8 cellular contexts compared by ENCODE assay signal in the genomic region with DNA sequence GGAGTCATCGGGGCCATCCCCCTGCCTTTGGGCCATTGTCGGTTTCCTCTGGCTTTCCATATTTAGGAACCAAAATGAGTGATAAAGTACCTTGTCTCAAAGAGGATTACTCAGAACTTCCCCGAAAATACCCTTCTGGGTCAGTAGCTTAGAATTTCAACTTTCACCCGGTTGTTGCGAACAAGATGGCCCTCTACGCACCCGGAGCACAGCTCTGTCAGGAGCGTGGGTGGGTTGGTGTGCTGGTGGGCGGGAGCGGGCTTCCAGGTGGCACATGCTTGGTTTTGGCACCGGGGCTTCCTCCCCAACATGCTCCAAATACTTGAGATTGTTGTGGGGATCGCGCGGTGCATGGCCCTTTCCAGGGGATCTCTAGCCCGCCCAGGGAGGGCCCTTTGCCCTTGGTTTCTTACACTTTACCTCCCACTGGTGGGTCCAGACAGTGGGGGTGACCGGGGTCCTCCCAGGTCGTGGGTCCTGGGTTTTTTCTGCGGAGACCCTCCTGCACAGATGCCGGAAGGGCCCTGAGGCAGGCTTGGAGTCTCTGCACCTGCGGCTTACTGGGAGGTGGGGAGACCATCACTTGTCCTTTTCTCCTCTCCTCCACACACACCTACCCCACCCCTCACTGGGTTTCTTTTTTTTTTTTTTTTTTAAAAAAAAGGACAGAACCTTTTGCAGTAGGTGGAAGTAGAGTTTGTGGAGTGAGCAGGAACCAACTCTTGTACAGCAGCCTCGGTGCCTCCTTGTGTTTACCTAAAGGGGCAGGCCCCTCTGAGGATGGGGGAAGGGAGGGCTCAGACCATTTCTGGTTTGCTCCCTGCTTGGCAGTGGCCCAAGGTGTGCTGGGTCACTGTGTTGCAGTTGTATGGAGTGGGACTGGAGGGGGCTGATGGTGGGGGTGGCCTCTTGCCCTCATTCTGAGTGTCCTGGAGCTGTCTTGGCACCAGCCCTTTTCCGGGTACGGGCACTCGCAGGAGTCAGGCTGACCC.
DNase-seq lines count a peak whose midpoint lies in the region; ATAC-seq and TF ChIP-seq lines count a peak whose summit lies in the region.

No MANE protein-coding gene starts in this region.

- no TSS peak for BruUV-seq in IMR-90 (replicated peaks; lab: Mats Ljungman, UMichigan)

- H4K8ac ChIP-seq in IMR-90 (ENCODE audit: low read depth in 2 of 2, low read length in 2 of 2) = peak overlapping the region in 1 of 2 experiments; percentile 36; a peak in 3 of 4 replicates

- H3K4me3 ChIP-seq in IMR-90 (ENCODE audit: insufficient read depth, low read depth, low read length) = no peak overlapping the region

- H2AK5ac ChIP-seq in IMR-90 (ENCODE audit: low read depth, low read length) = peak overlapping the region; percentile 92

- H3K27ac Mint-ChIP-seq in brain = peak overlapping the region in 2 of 5 experiments; percentile 17 to 69
- peak overlapping the region in 4 of 10 donors; percentile 40 to 99 (median 82) for H3K27ac Mint-ChIP-seq in naive thymus-derived CD8-positive, alpha-beta T cell

- peak overlapping the region; percentile 82 for H3K4ac ChIP-seq in IMR-90 (ENCODE audit: low read depth, low read length)

- H3K23ac ChIP-seq in IMR-90 (ENCODE audit: low read depth, low read length) = peak overlapping the region; percentile 66

- dilution Hi-C loops in IMR-90 (cut with HindIII; ENCODE audit: low sequenced_read_pairs, unreplicated experiment) = no loop called here

- intact Hi-C loops in IMR-90 (cut with micrococcal nuclease) = no loop called here

- peak overlapping the region; percentile 58 for H2AK9ac ChIP-seq in IMR-90 (replicated peaks; ENCODE audit: low read depth, low read length, poor library complexity)

- H3K56ac ChIP-seq in IMR-90 (ENCODE audit: extremely low read depth, insufficient read depth, low read length) = no peak overlapping the region

- TF ChIP-seq CTCF in IMR-90 (conservative IDR thresholded peaks at IDR 0.05; ENCODE audit: low read depth, low read length) = no peak
- no peak for TF ChIP-seq CTCF in brain (conservative IDR thresholded peaks at IDR 0.05)

- no CpG with 5 or more reads among the region's 24 CpGs for WGBS in IMR-90 (ENCODE audit: extremely low coverage in 2 of 2, insufficient read length in 1 of 2), 2 experiments

- no peak for ATAC-seq in IMR-90 (ENCODE audit: low read depth)
- ATAC-seq in naive thymus-derived CD8-positive, alpha-beta T cell = no peak

- H3K4me1 ChIP-seq in IMR-90 (ENCODE audit: control insufficient read depth, insufficient read depth, low read length) = peaks cover 38% of the 10 kb centered on the region

- in situ Hi-C loops in IMR-90 (cut with MboI; ENCODE audit: low sequenced_read_pairs) = no loop called here

- peaks cover 38% of the 10 kb centered on the region for H3K9me1 ChIP-seq in IMR-90 (ENCODE audit: insufficient read depth, low read length)

- H3K14ac ChIP-seq in IMR-90 (replicated peaks; ENCODE audit: low read depth, low read length) = peak overlapping the region; percentile 33

- H2AFZ ChIP-seq in IMR-90 (replicated peaks; ENCODE audit: low read length, poor library complexity) = no peak overlapping the region

- H3K27me3 ChIP-seq in IMR-90 (ENCODE audit: control insufficient read depth, insufficient read depth, low read length) = no peaks in the 10 kb centered on the region

- no peaks in the 10 kb centered on the region for H3K36me3 ChIP-seq in IMR-90 (ENCODE audit: control insufficient read depth, insufficient read depth, low read length)

- H3K4me1 Mint-ChIP-seq in brain = peaks cover 36% of the 10 kb centered on the region
- peaks cover 9 to 25% (median 16%) of the 10 kb centered on the region in 4 donors for H3K4me1 Mint-ChIP-seq in naive thymus-derived CD8-positive, alpha-beta T cell

- peaks cover 47% of the 10 kb centered on the region for H3K27me3 Mint-ChIP-seq in brain
- peaks cover 0 to 16% (median 8%) of the 10 kb centered on the region in 5 donors for H3K27me3 Mint-ChIP-seq in naive thymus-derived CD8-positive, alpha-beta T cell

- peak overlapping the region; percentile 55 for H2BK20ac ChIP-seq in IMR-90 (ENCODE audit: low read depth, low read length)

- 0 out of 2 replicates have a peak overlapping the region, but pooled peaks have one; percentile 21 for H4K5ac ChIP-seq in IMR-90 (ENCODE audit: low read depth, low read length)

- no peak for TF ChIP-seq POLR2A in IMR-90 (IDR thresholded peaks at IDR 0.05; ENCODE audit: low read depth, low read length)

- CTCF ChIA-PET in IMR-90 (lab: Yijun Ruan, JAX) = no interaction called here

- peak overlapping the region; percentile 81 to 87 (median 83) for H3K4me3 Mint-ChIP-seq in brain
- peak overlapping the region; percentile 67 to 82 (median 78) for H3K4me3 Mint-ChIP-seq in naive thymus-derived CD8-positive, alpha-beta T cell

- peak overlapping the region; percentile 43 for H2BK5ac ChIP-seq in IMR-90 (ENCODE audit: low read depth, low read length, poor library complexity, severe bottlenecking)

- no peak overlapping the region for H3K9ac ChIP-seq in IMR-90 (ENCODE audit: low read depth, low read length)

- no peak for TF ChIP-seq RAD21 in IMR-90 (IDR thresholded peaks at IDR 0.05; ENCODE audit: low read length)

- no peak overlapping the region; the same call in 1 of the 2 replicates for H3K27ac ChIP-seq in IMR-90 (ENCODE audit: insufficient read depth, low read length)

- POLR2A ChIA-PET in IMR-90 (lab: Charles Lee; ENCODE audit: unreplicated experiment) = interaction anchor here (0.6 kb wide), 1 partner anchor 31 kb away, joined by 4 read pairs; no protein-coding TSS in a partner anchor
- POLR2A ChIA-PET in naive thymus-derived CD8-positive, alpha-beta T cell (lab: Charles Lee) = no interaction called here

- H4K20me1 ChIP-seq in IMR-90 (ENCODE audit: insufficient read depth, low read length) = no peaks in the 10 kb centered on the region

- H3K36me3 Mint-ChIP-seq in brain = no peaks in the 10 kb centered on the region
- no peaks in the 10 kb centered on the region for H3K36me3 Mint-ChIP-seq in naive thymus-derived CD8-positive, alpha-beta T cell

- peak overlapping the region; percentile 28; the same call in 1 of the 2 replicates for H3K4me2 ChIP-seq in IMR-90 (ENCODE audit: low read depth, low read length)

- H3K9me3 Mint-ChIP-seq in brain = peaks cover 0 to 10% (median 0%) of the 10 kb centered on the region in 5 experiments
- H3K9me3 Mint-ChIP-seq in naive thymus-derived CD8-positive, alpha-beta T cell = no peaks in the 10 kb centered on the region

- DNase-seq in COR-L47 (lab: John Stamatoyannopoulos, UW) (peak; percentile 26), IMR-90 (peak; percentile 43), medulla oblongata (ENCODE audit: extremely low spot score) (no peak), cortex of kidney (lab: John Stamatoyannopoulos, UW) (no peak)
- no peak for DNase-seq in naive thymus-derived CD8-positive, alpha-beta T cell
- DNase-seq in NK-92 treated with Interleukin-12 subunit alpha and Interleukin-12 subunit beta, amount 100 ng/mL, for 24 hours (lab: John Stamatoyannopoulos, UW) = no peak
- DNase-seq in stimulated activated naive CD4-positive, alpha-beta T cell (lab: John Stamatoyannopoulos, UW) = no peak

- peaks cover 12 to 54% of the 10 kb centered on the region in 2 experiments for H3K79me1 ChIP-seq in IMR-90 (ENCODE audit: low read depth in 1 of 2, low read length in 2 of 2)

- 0 out of 3 replicates have a peak overlapping the region, but pooled peaks have one; percentile 76 for H2BK15ac ChIP-seq in IMR-90 (ENCODE audit: low read depth, low read length)

- peak overlapping the region; percentile 34; the same call in 1 of the 2 replicates for H3K18ac ChIP-seq in IMR-90 (ENCODE audit: low read depth, low read length)

- H2BK120ac ChIP-seq in IMR-90 (ENCODE audit: low read depth, low read length) = peak overlapping the region; percentile 75

- peak overlapping the region; percentile 38 for H4K91ac ChIP-seq in IMR-90 (ENCODE audit: insufficient read depth, low read depth, low read length)

- no peaks in the 10 kb centered on the region for H3K9me3 ChIP-seq in IMR-90 (ENCODE audit: control insufficient read depth, insufficient read depth, low read length)

TF ChIP-seq in IMR-90, 13 proteins besides CTCF, POLR2A, EP300 and RAD21:
- no peak for TF ChIP-seq MAZ (IDR thresholded peaks at IDR 0.05; ENCODE audit: borderline replicate concordance, low read depth, low read length)
- no peak for TF ChIP-seq RCOR1 (IDR thresholded peaks at IDR 0.05; ENCODE audit: insufficient replicate concordance, low read length)
- no peak for TF ChIP-seq SMC3 (IDR thresholded peaks at IDR 0.05; ENCODE audit: low read depth, low read length)
- no peak for TF ChIP-seq CEBPB (IDR thresholded peaks at IDR 0.05; ENCODE audit: low read depth, low read length)
- no peak for TF ChIP-seq BHLHE40 (IDR thresholded peaks at IDR 0.05; ENCODE audit: low read depth, low read length)
- no peak for TF ChIP-seq MAFK (IDR thresholded peaks at IDR 0.05; ENCODE audit: low read depth, low read length)
- no peak for TF ChIP-seq NFE2L2 (IDR thresholded peaks at IDR 0.05; ENCODE audit: low read depth, low read length)
- TF ChIP-seq MXI1 (IDR thresholded peaks at IDR 0.05; ENCODE audit: borderline replicate concordance, low read depth, low read length) = no peak
- TF ChIP-seq CHD1 (IDR thresholded peaks at IDR 0.05; ENCODE audit: low read depth, low read length) = no peak
- TF ChIP-seq, protein P1, sequence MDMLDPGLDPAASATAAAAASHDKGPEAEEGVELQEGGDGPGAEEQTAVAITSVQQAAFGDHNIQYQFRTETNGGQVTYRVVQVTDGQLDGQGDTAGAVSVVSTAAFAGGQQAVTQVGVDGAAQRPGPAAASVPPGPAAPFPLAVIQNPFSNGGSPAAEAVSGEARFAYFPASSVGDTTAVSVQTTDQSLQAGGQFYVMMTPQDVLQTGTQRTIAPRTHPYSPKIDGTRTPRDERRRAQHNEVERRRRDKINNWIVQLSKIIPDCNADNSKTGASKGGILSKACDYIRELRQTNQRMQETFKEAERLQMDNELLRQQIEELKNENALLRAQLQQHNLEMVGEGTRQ (IDR thresholded peaks at IDR 0.05; ENCODE audit: low read depth, low read length) = no peak
- TF ChIP-seq RFX5 (IDR thresholded peaks at IDR 0.05; ENCODE audit: low read depth, low read length) = no peak
- TF ChIP-seq FOS (IDR thresholded peaks at IDR 0.05; ENCODE audit: low read depth, low read length) = no peak
- TF ChIP-seq, protein P2, sequence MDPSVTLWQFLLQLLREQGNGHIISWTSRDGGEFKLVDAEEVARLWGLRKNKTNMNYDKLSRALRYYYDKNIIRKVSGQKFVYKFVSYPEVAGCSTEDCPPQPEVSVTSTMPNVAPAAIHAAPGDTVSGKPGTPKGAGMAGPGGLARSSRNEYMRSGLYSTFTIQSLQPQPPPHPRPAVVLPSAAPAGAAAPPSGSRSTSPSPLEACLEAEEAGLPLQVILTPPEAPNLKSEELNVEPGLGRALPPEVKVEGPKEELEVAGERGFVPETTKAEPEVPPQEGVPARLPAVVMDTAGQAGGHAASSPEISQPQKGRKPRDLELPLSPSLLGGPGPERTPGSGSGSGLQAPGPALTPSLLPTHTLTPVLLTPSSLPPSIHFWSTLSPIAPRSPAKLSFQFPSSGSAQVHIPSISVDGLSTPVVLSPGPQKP (IDR thresholded peaks at IDR 0.05; ENCODE audit: borderline replicate concordance, low read depth, low read length) = no peak

Comparison
In these comparisons a context has a peak if more than half of its experiments do, and no peak if none do; other contexts are left out.
1. DNase-seq: peak in COR-L47 (single experiment) and IMR-90 (single experiment); none in naive thymus-derived CD8-positive, alpha-beta T cell (0 of 10), NK-92 treated with Interleukin-12 subunit alpha and Interleukin-12 subunit beta, amount 100 ng/mL, for 24 hours (single experiment), stimulated activated naive CD4-positive, alpha-beta T cell (0 of 6), medulla oblongata (single experiment) and cortex of kidney (single experiment).